In genomic region chr21:43825936-43826622, GRCh38 we compare ENCODE assay signal across 2 cellular contexts.
TF ChIP-seq lines count a peak whose summit lies in the region.

No MANE protein-coding gene starts in this region.

TF ChIP-seq in A549, 52 proteins besides CTCF, POLR2A, EP300 and RAD21 (continued from another document):
- no peak for TF ChIP-seq KDM1A (IDR thresholded peaks at IDR 0.05; ENCODE audit: low read depth)
- TF ChIP-seq USF2 (IDR thresholded peaks at IDR 0.05) = no peak
- no peak for TF ChIP-seq SREBF2 (IDR thresholded peaks at IDR 0.05)
- no peak for TF ChIP-seq FOSB (CRISPR knock-in tag; IDR thresholded peaks at IDR 0.05)
- no peak for TF ChIP-seq CBX2 (IDR thresholded peaks at IDR 0.05; ENCODE audit: borderline replicate concordance, low read depth)

TF ChIP-seq in HEK293, 187 proteins besides CTCF, POLR2A, EP300 and RAD21 (continued from another document):
- no peak for TF ChIP-seq ZNF341 (tag by site-specific recombination; IDR thresholded peaks at IDR 0.05; ENCODE audit: low read depth)
- TF ChIP-seq ZNF24 (tag by site-specific recombination; IDR thresholded peaks at IDR 0.05) = no peak
- no peak for TF ChIP-seq ATF2 (tag by site-specific recombination; IDR thresholded peaks at IDR 0.05; ENCODE audit: low read depth)
- TF ChIP-seq ZNF658 (tag by site-specific recombination; IDR thresholded peaks at IDR 0.05) = no peak
- TF ChIP-seq ZNF354C (tag by site-specific recombination; IDR thresholded peaks at IDR 0.05; ENCODE audit: borderline replicate concordance, low read depth) = no peak
- peak; percentile 86 for TF ChIP-seq ZIC2 (tag by site-specific recombination; IDR thresholded peaks at IDR 0.05)
- no peak for TF ChIP-seq ZNF623 (tag by site-specific recombination; IDR thresholded peaks at IDR 0.05)
- no peak for TF ChIP-seq ZNF335 (tag by site-specific recombination; conservative IDR thresholded peaks at IDR 0.05)
- no peak for TF ChIP-seq PRDM6 (tag by site-specific recombination; IDR thresholded peaks at IDR 0.05)
- no peak for TF ChIP-seq ZNF248 (tag by site-specific recombination; IDR thresholded peaks at IDR 0.05)
- no peak for TF ChIP-seq ZNF596 (tag by site-specific recombination; IDR thresholded peaks at IDR 0.05)
- no peak for TF ChIP-seq ZNF549 (tag by site-specific recombination; IDR thresholded peaks at IDR 0.05)
- TF ChIP-seq ZNF521 (tag by site-specific recombination; IDR thresholded peaks at IDR 0.05) = no peak
- no peak for TF ChIP-seq ZNF707 (tag by site-specific recombination; IDR thresholded peaks at IDR 0.05)
- TF ChIP-seq ZNF423 (tag by site-specific recombination; IDR thresholded peaks at IDR 0.05) = no peak
- TF ChIP-seq ZNF629 (tag by site-specific recombination; IDR thresholded peaks at IDR 0.05) = no peak
- TF ChIP-seq ZNF555 (tag by site-specific recombination; conservative IDR thresholded peaks at IDR 0.05) = no peak
- TF ChIP-seq PBX3 (CRISPR knock-in tag; IDR thresholded peaks at IDR 0.05) = no peak
- no peak for TF ChIP-seq KLF8 (tag by site-specific recombination; IDR thresholded peaks at IDR 0.05)
- TF ChIP-seq ZNF600 (tag by site-specific recombination; IDR thresholded peaks at IDR 0.05) = peak; percentile 93
- TF ChIP-seq ZFP69B (tag by site-specific recombination; IDR thresholded peaks at IDR 0.05) = peak; percentile 83
- no peak for TF ChIP-seq ZSCAN23 (tag by site-specific recombination; IDR thresholded peaks at IDR 0.05)
- no peak for TF ChIP-seq ZBTB17 (tag by site-specific recombination; IDR thresholded peaks at IDR 0.05)
- TF ChIP-seq, protein P1, sequence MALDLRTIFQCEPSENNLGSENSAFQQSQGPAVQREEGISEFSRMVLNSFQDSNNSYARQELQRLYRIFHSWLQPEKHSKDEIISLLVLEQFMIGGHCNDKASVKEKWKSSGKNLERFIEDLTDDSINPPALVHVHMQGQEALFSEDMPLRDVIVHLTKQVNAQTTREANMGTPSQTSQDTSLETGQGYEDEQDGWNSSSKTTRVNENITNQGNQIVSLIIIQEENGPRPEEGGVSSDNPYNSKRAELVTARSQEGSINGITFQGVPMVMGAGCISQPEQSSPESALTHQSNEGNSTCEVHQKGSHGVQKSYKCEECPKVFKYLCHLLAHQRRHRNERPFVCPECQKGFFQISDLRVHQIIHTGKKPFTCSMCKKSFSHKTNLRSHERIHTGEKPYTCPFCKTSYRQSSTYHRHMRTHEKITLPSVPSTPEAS (tag by site-specific recombination; IDR thresholded peaks at IDR 0.05) = no peak
